8 cellular contexts compared by ENCODE assay signal in genomic region chr6:142845624-142846458, GRCh38.
A peak's percentile ranks its signal among the peaks of the same experiment; 100 is the strongest.
DNase-seq lines count a peak whose midpoint lies in the region; ATAC-seq and TF ChIP-seq lines count a peak whose summit lies in the region.

No MANE protein-coding gene starts in this region.

- peak overlapping the region; percentile 96 for H3K27ac Mint-ChIP-seq in activated CD4-positive, alpha-beta T cell treated with anti-CD3 and anti-CD28 coated beads, Interleukin-2, amount 10 ng/mL, durations not matched to agents 7 days and 5 days

- peaks cover 12 to 18% of the 10 kb centered on the region in 2 donors for H3K4me1 ChIP-seq in lung (ENCODE audit: control insufficient read depth in 2 of 2, insufficient read depth in 2 of 2, low read length in 2 of 2)

- TF ChIP-seq CTCF in lung (IDR thresholded peaks at IDR 0.05; ENCODE audit: control extremely low read depth, extremely low read depth) = no peak

- H3K36me3 Mint-ChIP-seq in activated CD4-positive, alpha-beta T cell treated with anti-CD3 and anti-CD28 coated beads, Interleukin-2, amount 10 ng/mL, durations not matched to agents 7 days and 5 days (ENCODE audit: low read depth) = peaks cover 13% of the 10 kb centered on the region

- no peaks in the 10 kb centered on the region for H3K9me3 ChIP-seq in lung (ENCODE audit: control insufficient read depth in 2 of 2, insufficient read depth in 1 of 2, low read length in 1 of 2)

- H3K4me3 Mint-ChIP-seq in activated CD4-positive, alpha-beta T cell treated with anti-CD3 and anti-CD28 coated beads, Interleukin-2, amount 10 ng/mL, durations not matched to agents 7 days and 5 days = peak overlapping the region; percentile 77

- 19 to 46% methylated on average over 23 of the region's 23 CpGs for WGBS in lung, 2 donors

- POLR2A ChIA-PET in activated CD4-positive, alpha-beta T cell treated with anti-CD3 and anti-CD28 coated beads, Interleukin-2, amount 10 ng/mL, durations not matched to agents 7 days and 5 days (lab: Charles Lee) = no interaction called here

- no peaks in the 10 kb centered on the region for H3K27me3 Mint-ChIP-seq in activated CD4-positive, alpha-beta T cell treated with anti-CD3 and anti-CD28 coated beads, Interleukin-2, amount 10 ng/mL, durations not matched to agents 7 days and 5 days

- peaks cover 89% of the 10 kb centered on the region for H3K4me1 Mint-ChIP-seq in activated CD4-positive, alpha-beta T cell treated with anti-CD3 and anti-CD28 coated beads, Interleukin-2, amount 10 ng/mL, durations not matched to agents 7 days and 5 days

- CTCF ChIA-PET in activated CD4-positive, alpha-beta T cell treated with anti-CD3 and anti-CD28 coated beads, Interleukin-2, amount 10 ng/mL, durations not matched to agents 7 days and 5 days (lab: Charles Lee) = interaction anchor here (0.8 to 1.3 kb wide), 3 partner anchors 19 to 75 kb away, joined by 3 to 10 read pairs (median 4); no protein-coding TSS in a partner anchor

- H3K27ac ChIP-seq in lung (ENCODE audit: low read depth in 1 of 2, low read length in 1 of 2) = peak overlapping the region; percentile 82 to 92

- no peak overlapping the region for H3K4me3 ChIP-seq in lung

- peak; percentile 96 for DNase-seq in EH (ENCODE audit: low read depth)
- peak; percentile 62 for DNase-seq in NCI-H1105 (lab: John Stamatoyannopoulos, UW)
- DNase-seq in activated CD4-positive, alpha-beta T cell treated with anti-CD3 and anti-CD28 coated beads, Interleukin-2, amount 10 ng/mL, durations not matched to agents 7 days and 5 days = peak; percentile 74
- DNase-seq in effector CD8-positive, alpha-beta T cell (lab: John Stamatoyannopoulos, UW) = peak; percentile 40
- DNase-seq in lung (ENCODE audit: low spot score) = peak; percentile 81
- DNase-seq in stimulated activated naive CD4-positive, alpha-beta T cell (lab: John Stamatoyannopoulos, UW) = peak; percentile 44 to 62 (median 56)
- DNase-seq in 8988T = no peak
- DNase-seq in OCI-M2 (lab: John Stamatoyannopoulos, UW; ENCODE audit: unreplicated experiment) = no peak

- ATAC-seq in lung (ENCODE audit: insufficient read depth, low FRiP score) = peak; percentile 60

- H3K36me3 ChIP-seq in lung (ENCODE audit: control insufficient read depth in 2 of 2, insufficient read depth in 2 of 2, low read length in 2 of 2) = no peaks in the 10 kb centered on the region

- no peaks in the 10 kb centered on the region for H3K27me3 ChIP-seq in lung (ENCODE audit: control insufficient read depth, insufficient read depth)

- H3K9me3 Mint-ChIP-seq in activated CD4-positive, alpha-beta T cell treated with anti-CD3 and anti-CD28 coated beads, Interleukin-2, amount 10 ng/mL, durations not matched to agents 7 days and 5 days = no peaks in the 10 kb centered on the region

Comparison
In these comparisons a context has a peak if more than half of its experiments do, and no peak if none do; other contexts are left out.
1. DNase-seq: peak in EH (single experiment), NCI-H1105 (single experiment), activated CD4-positive, alpha-beta T cell treated with anti-CD3 and anti-CD28 coated beads, Interleukin-2, amount 10 ng/mL, durations not matched to agents 7 days and 5 days (single experiment), effector CD8-positive, alpha-beta T cell (single experiment), lung (single experiment) and stimulated activated naive CD4-positive, alpha-beta T cell (6 of 6); none in 8988T (single experiment) and OCI-M2 (single experiment).